ENCODE assay signal across 8 cellular contexts in genomic region chr7:64574481-64575159, GRCh38. TPM values are rescaled to one million over a fixed set of nuclear protein-coding genes. Genes with fewer than 3 reads are reported as not detected.
DNase-seq lines count a peak whose midpoint lies in the region; ATAC-seq, FAIRE-seq and TF ChIP-seq lines count a peak whose summit lies in the region.
"Had no signal": no experiment of that assay in that cellular context is flagged by ENCODE, and none has a peak within 500 bp of the region (broad histone marks: within the 10 kb centered on the region; RNA-seq: fewer than 3 reads in every experiment).

No MANE protein-coding gene starts in this region.

- intact Hi-C loops in HepG2 (cut with micrococcal nuclease; ENCODE audit: unreplicated experiment), result no loop called here
- intact Hi-C loops in thyroid gland (cut with DNase I), result no loop called here

- H3K9me3 ChIP-seq in HepG2 (ENCODE audit: low read length), result no peaks in the 10 kb centered on the region
- no peaks in the 10 kb centered on the region for H3K9me3 ChIP-seq in thyroid gland

- in situ Hi-C loops in HepG2 (cut with HindIII; ENCODE audit: extremely low pct_ligation_motif_present, low pct_unique_long_range_greater_than_20kb), result no loop called here

- FAIRE-seq in HepG2 (lab: Jason Lieb, UNC), result no peak

- H2AFZ ChIP-seq in HepG2 (ENCODE audit: low read length), result no peak overlapping the region

- no TSS peak for BruUV-seq in HepG2 (replicated peaks; lab: Mats Ljungman, UMichigan)

- CTCF ChIA-PET in HepG2 (lab: Yijun Ruan, JAX; ENCODE audit: low intra/inter-chr PET ratio, low total read pairs), result no interaction called here

- POLR2A ChIA-PET in HepG2 (lab: Yijun Ruan, JAX), result no interaction called here

- no peaks in the 10 kb centered on the region for H4K20me1 ChIP-seq in HepG2 (ENCODE audit: insufficient read depth, low read length)

- no peaks in the 10 kb centered on the region for H3K79me2 ChIP-seq in HepG2 (ENCODE audit: insufficient read depth, low read length)

- no peak overlapping the region for H3K9ac ChIP-seq in HepG2 (ENCODE audit: insufficient read depth, low read depth, low read length)

- TF ChIP-seq EP300 in HepG2 (IDR thresholded peaks at IDR 0.05; ENCODE audit: low read depth in 2 of 2, low read length in 2 of 2) (no peak), HepG2 (CRISPR knock-in tag; IDR thresholded peaks at IDR 0.05; ENCODE audit: borderline replicate concordance) (no peak)

- no peak for TF ChIP-seq RAD21 in HepG2 (CRISPR knock-in tag; IDR thresholded peaks at IDR 0.05)

- H3K27ac ChIP-seq in HepG2 (ENCODE audit: extremely low read length, insufficient read depth, low read length) (no peak overlapping the region), thyroid gland (no peak overlapping the region)

- H3K27me3 ChIP-seq in HepG2 (ENCODE audit: control insufficient read depth in 1 of 2, insufficient read depth in 2 of 2, low read length in 2 of 2), result peaks cover 0 to under 1% of the 10 kb centered on the region in 2 experiments; a peak in 2 of 5 replicates
- no peaks in the 10 kb centered on the region for H3K27me3 ChIP-seq in thyroid gland

- ATAC-seq in HepG2 (peak; percentile 32; the same call in 2 of the 3 replicates), GM18861 (IDR thresholded peaks at IDR 0.05; ENCODE audit: unreplicated experiment) (no peak), HG03342 (IDR thresholded peaks at IDR 0.05; ENCODE audit: unreplicated experiment) (no peak)

- no peak overlapping the region for H3K4me2 ChIP-seq in HepG2 (ENCODE audit: low read depth, low read length)

- H3K4me1 ChIP-seq in HepG2 (ENCODE audit: insufficient read depth, low read length), result no peaks in the 10 kb centered on the region
- H3K4me1 ChIP-seq in thyroid gland, result peaks cover 0 to 10% of the 10 kb centered on the region in 2 donors

- TF ChIP-seq POLR2A in HepG2 (IDR thresholded peaks at IDR 0.05; ENCODE audit: insufficient read depth in 1 of 2, low read depth in 2 of 2, low read length in 2 of 2) (no peak), thyroid gland (IDR thresholded peaks at IDR 0.05) (no peak)

- TF ChIP-seq CTCF in HepG2 (CRISPR knock-in tag; IDR thresholded peaks at IDR 0.05), result no peak
- TF ChIP-seq CTCF in thyroid gland (IDR thresholded peaks at IDR 0.05), result no peak

- H3K4me3 ChIP-seq in HepG2 (replicated peaks in 1 of 3; ENCODE audit: insufficient read depth in 1 of 3, low read depth in 2 of 3, low read length in 3 of 3), result no peak overlapping the region
- peak overlapping the region in 2 of 3 donors; percentile 14 to 16 for H3K4me3 ChIP-seq in thyroid gland (replicated peaks in 1 of 3)

- H3K36me3 ChIP-seq in HepG2 (replicated peaks in 1 of 2; ENCODE audit: control insufficient read depth in 1 of 2, insufficient read depth in 2 of 2, low read length in 2 of 2) (no peaks in the 10 kb centered on the region), thyroid gland (no peaks in the 10 kb centered on the region)

- DNase-seq in NCI-H774 (lab: John Stamatoyannopoulos, UW), result peak; percentile 60
- peak; percentile 45 for DNase-seq in cerebellum (ENCODE audit: low spot score)
- no peak for DNase-seq in HepG2 (ENCODE audit: low spot score)
- peak; percentile 78 to 84 for DNase-seq in thyroid gland
- DNase-seq in activated CD4-positive, alpha-beta T cell treated with anti-CD3 and anti-CD28 coated beads, Interleukin-2, amount 50 U/mL, for 48 hours, result no peak
- DNase-seq: activated naive CD4-positive, alpha-beta T cell treated with anti-CD3 and anti-CD28 coated beads, Interleukin-2, amount 50 U/mL, for 16 hours had no signal

- 63% methylated on average over 22 of the region's 26 CpGs for WGBS in HepG2 (ENCODE audit: low lambda C conversion rate)
- 11 to 16% methylated on average over 19 to 26 of the region's 26 CpGs for WGBS in thyroid gland, 2 donors

TF ChIP-seq in HepG2, 621 proteins besides CTCF, POLR2A, EP300 and RAD21:
- TF ChIP-seq TAF15 (IDR thresholded peaks at IDR 0.05; ENCODE audit: low read depth, low read length, poor library complexity, severe bottlenecking) (no peak), NR1H2 (CRISPR knock-in tag; IDR thresholded peaks at IDR 0.05; ENCODE audit: borderline replicate concordance, low read depth) (no peak), RNF2 (conservative IDR thresholded peaks at IDR 0.05; ENCODE audit: low read depth) (no peak), ZNF329 (CRISPR knock-in tag; IDR thresholded peaks at IDR 0.05; ENCODE audit: low read depth) (no peak), NCOA2 (CRISPR knock-in tag; IDR thresholded peaks at IDR 0.05) (no peak), NFYB (CRISPR knock-in tag; IDR thresholded peaks at IDR 0.05) (peak; percentile 57), ZNF720 (CRISPR knock-in tag; IDR thresholded peaks at IDR 0.05) (no peak), HDAC1 (CRISPR knock-in tag; IDR thresholded peaks at IDR 0.05) (no peak)

RNA-seq across cellular contexts. Expression of gene ZNF680, which starts 11.7 kb away (rescaled TPM):
- total RNA-seq in cerebellum (64.3 TPM), HepG2 (2016; rRNA removed; fragmentation: Illumina TruSeq; extraction: Trizol) (12.4 and 14.5 TPM in 2 replicates), thyroid gland (10 to 100 TPM; 72.4 to 86.1 (median 84.1) TPM)
- 10.0 and 10.9 TPM in 2 replicates for total RNA-seq in HepG2 (2016; cell fraction: cytosol; rRNA removed; fragmentation: Illumina TruSeq; extraction: Trizol; ENCODE audit: low read depth)
- total RNA-seq in HepG2 (2016; cell fraction: insoluble cytoplasmic fraction; rRNA removed; fragmentation: Illumina TruSeq; extraction: Trizol), result 12.2 and 13.4 TPM in 2 replicates
- 6.7 and 8.9 TPM in 2 replicates for total RNA-seq in HepG2 (2016; cell fraction: membrane; rRNA removed; fragmentation: Illumina TruSeq; extraction: Trizol)
- 32.2 and 32.8 TPM in 2 replicates for total RNA-seq in HepG2 (2016; cell fraction: nucleus; rRNA removed; fragmentation: Illumina TruSeq; extraction: Trizol)
- polyA plus RNA-seq in HepG2 (2011; rRNA removed), result 1.4 and 2.1 TPM in 2 replicates
- polyA plus RNA-seq in HepG2 (2011; cell fraction: cytosol; rRNA removed), result 0.59 and 0.83 TPM in 2 replicates
- 2.2 and 2.9 TPM in 2 replicates for polyA plus RNA-seq in HepG2 (2011; cell fraction: nucleus; rRNA removed)
- 3.1 and 4.0 TPM in 2 replicates for polyA plus RNA-seq in HepG2 (2012)
- 0.46 and 0.53 TPM in 2 replicates for polyA plus RNA-seq in HepG2 (2016; cell fraction: cytosol; fragmentation: Illumina TruSeq; extraction: Trizol; ENCODE audit: low read depth)
- 9.1 and 9.9 TPM in 2 replicates for polyA plus RNA-seq in HepG2 (2016; cell fraction: insoluble cytoplasmic fraction; fragmentation: Illumina TruSeq; extraction: Trizol; ENCODE audit: low read depth)
- 1.3 and 1.4 TPM in 2 replicates for polyA plus RNA-seq in HepG2 (2016; cell fraction: membrane; fragmentation: Illumina TruSeq; extraction: Trizol; ENCODE audit: low read depth)
- polyA plus RNA-seq in HepG2 (2016; cell fraction: nucleus; fragmentation: Illumina TruSeq; extraction: Trizol; ENCODE audit: insufficient read depth, low read depth), result 22.6 and 23.2 TPM in 2 replicates
- 2.0 and 6.6 TPM in 2 replicates for polyA minus RNA-seq in HepG2 (2011; rRNA and poly(A)+ RNA removed; ENCODE audit: low replicate concordance)
- polyA minus RNA-seq in HepG2 (2011; cell fraction: cytosol; rRNA and poly(A)+ RNA removed), result 2.3 and 4.3 TPM in 2 replicates
- polyA minus RNA-seq in HepG2 (2011; cell fraction: nucleus; rRNA and poly(A)+ RNA removed), result 17.5 and 23.4 TPM in 2 replicates

Comparison
In these comparisons a context has a peak if more than half of its experiments do, and no peak if none do; other contexts are left out.
1. DNase-seq: peak in NCI-H774 (single experiment), cerebellum (single experiment) and thyroid gland (2 of 2); none in HepG2 (single experiment) and activated CD4-positive, alpha-beta T cell treated with anti-CD3 and anti-CD28 coated beads, Interleukin-2, amount 50 U/mL, for 48 hours (0 of 2).
2. H3K4me3 ChIP-seq: peak in thyroid gland (2 of 3); none in HepG2 (0 of 3).